ENCODE assay signal across 1 cellular context in genomic region chr1:32496127-32496526, GRCh38.
TF ChIP-seq lines count a peak whose summit lies in the region.

No MANE protein-coding gene starts in this region.

TF ChIP-seq in GM23338, 12 proteins besides CTCF, POLR2A, EP300 and RAD21 (continued from another document):
- TF ChIP-seq ZNF462 (CRISPR knock-in tag; IDR thresholded peaks at IDR 0.05): no peak
- TF ChIP-seq JUNB (IDR thresholded peaks at IDR 0.05; ENCODE audit: unreplicated experiment): no peak
- TF ChIP-seq ZNF114 (CRISPR knock-in tag; IDR thresholded peaks at IDR 0.05): no peak
- TF ChIP-seq EZH2phosphoT487 (IDR thresholded peaks at IDR 0.05; ENCODE audit: unreplicated experiment): no peak
- TF ChIP-seq ZNF331 (CRISPR knock-in tag; IDR thresholded peaks at IDR 0.05; ENCODE audit: low read depth): no peak
- no peak for TF ChIP-seq EZH2 (IDR thresholded peaks at IDR 0.05; ENCODE audit: low read depth, unreplicated experiment)
- TF ChIP-seq NANOG (IDR thresholded peaks at IDR 0.05; ENCODE audit: borderline replicate concordance): no peak
TF ChIP-seq in GM23338: peak in this region for 0.
